8 cellular contexts compared by ENCODE assay signal in genomic region chr16:24013733-24014645, GRCh38.
A peak's percentile ranks its signal among the peaks of the same experiment; 100 is the strongest.
DNase-seq lines count a peak whose midpoint lies in the region; ATAC-seq, FAIRE-seq and TF ChIP-seq lines count a peak whose summit lies in the region.

No MANE protein-coding gene starts in this region.

- no peaks in the 10 kb centered on the region for H3K27me3 Mint-ChIP-seq in T-helper 2 cell treated with Interferon-gamma antibody and Interleukin-4, amounts not matched to agents 5 μg/mL and 100 μg/mL, for 36 hours (ENCODE audit: low read depth)

- FAIRE-seq in urothelium cell line (lab: Jason Lieb, UNC) = no peak

- no peak overlapping the region for H3K9ac ChIP-seq in colonic mucosa (ENCODE audit: low read depth in 2 of 2, low read length in 2 of 2)

- peak; percentile 97 for DNase-seq in DMS153 (lab: John Stamatoyannopoulos, UW)
- peak; percentile 55 for DNase-seq in T-helper 2 cell treated with Interferon-gamma antibody and Interleukin-4, amounts not matched to agents 5 μg/mL and 100 μg/mL, for 36 hours (ENCODE audit: low spot score)
- peak; percentile 44 for DNase-seq in colonic mucosa
- DNase-seq in stimulated activated CD8-positive, alpha-beta memory T cell treated with anti-CD3 and anti-CD28 coated beads, Interleukin-7, amount 100 ng/mL, for 4 hours (ENCODE audit: low read depth in 2 of 2) = peak; percentile 31 to 44
- DNase-seq in urothelium cell line (ENCODE audit: low spot score) = no peak
- no peak for DNase-seq in foreskin keratinocyte

- H3K4me1 ChIP-seq in colonic mucosa = peaks cover 9% of the 10 kb centered on the region
- no peaks in the 10 kb centered on the region for H3K4me1 ChIP-seq in foreskin keratinocyte

- TF ChIP-seq CTCF in colonic mucosa (IDR thresholded peaks at IDR 0.05) (no peak), foreskin keratinocyte (conservative IDR thresholded peaks at IDR 0.05) (no peak)

- peak overlapping the region; percentile 92 for H3K27ac Mint-ChIP-seq in T-helper 2 cell treated with Interferon-gamma antibody and Interleukin-4, amounts not matched to agents 5 μg/mL and 100 μg/mL, for 36 hours

- H3K9me3 Mint-ChIP-seq in T-helper 2 cell treated with Interferon-gamma antibody and Interleukin-4, amounts not matched to agents 5 μg/mL and 100 μg/mL, for 36 hours = no peaks in the 10 kb centered on the region

- H3K36me3 ChIP-seq in colonic mucosa = no peaks in the 10 kb centered on the region

- H3K27me3 ChIP-seq in colonic mucosa (no peaks in the 10 kb centered on the region), foreskin keratinocyte (no peaks in the 10 kb centered on the region)

- intact Hi-C loops in colonic mucosa (cut with DNase I) = loop anchor here (5.0 kb wide), 1 partner anchor 277 kb away; no protein-coding TSS in a partner anchor

- no peak overlapping the region for H3K4me3 ChIP-seq in colonic mucosa

- H3K27ac ChIP-seq in colonic mucosa (no peak overlapping the region), foreskin keratinocyte (no peak overlapping the region)

- H3K4me1 Mint-ChIP-seq in T-helper 2 cell treated with Interferon-gamma antibody and Interleukin-4, amounts not matched to agents 5 μg/mL and 100 μg/mL, for 36 hours (ENCODE audit: low read depth) = peaks cover 26% of the 10 kb centered on the region

- ATAC-seq in GM19455 (IDR thresholded peaks at IDR 0.05; ENCODE audit: unreplicated experiment) (peak; percentile 90), HG03460 (IDR thresholded peaks at IDR 0.05; ENCODE audit: unreplicated experiment) (peak; percentile 95), foreskin keratinocyte (no peak)

- H3K9me3 ChIP-seq in colonic mucosa = no peaks in the 10 kb centered on the region

- H3K36me3 Mint-ChIP-seq in T-helper 2 cell treated with Interferon-gamma antibody and Interleukin-4, amounts not matched to agents 5 μg/mL and 100 μg/mL, for 36 hours (ENCODE audit: low read depth) = peaks cover 9% of the 10 kb centered on the region

- peak overlapping the region; percentile 78 for H3K4me3 Mint-ChIP-seq in T-helper 2 cell treated with Interferon-gamma antibody and Interleukin-4, amounts not matched to agents 5 μg/mL and 100 μg/mL, for 36 hours

Comparison
In these comparisons a context has a peak if more than half of its experiments do, and no peak if none do; other contexts are left out.
1. DNase-seq: peak in DMS153 (single experiment), T-helper 2 cell treated with Interferon-gamma antibody and Interleukin-4, amounts not matched to agents 5 μg/mL and 100 μg/mL, for 36 hours (single experiment), colonic mucosa (single experiment) and stimulated activated CD8-positive, alpha-beta memory T cell treated with anti-CD3 and anti-CD28 coated beads, Interleukin-7, amount 100 ng/mL, for 4 hours (2 of 2); none in urothelium cell line (single experiment) and foreskin keratinocyte (0 of 2).